Comparison of ENCODE assay signal across 26 cellular contexts in genomic region chr20:33767739-33768138, GRCh38.
"Had no signal": no experiment of that assay in that cellular context is flagged by ENCODE, and none has a peak within 500 bp of the region (broad histone marks: within the 10 kb centered on the region; RNA-seq: fewer than 3 reads in every experiment).

No MANE protein-coding gene starts in this region.

- ATAC-seq: effector memory CD8-positive, alpha-beta T cell; foreskin keratinocyte; gastrocnemius medialis; gastroesophageal sphincter; heart left ventricle; heart right ventricle had no signal

- H3K27ac ChIP-seq: colonic mucosa, coronary artery, dorsolateral prefrontal cortex, epithelial cell of prostate, esophagus muscularis mucosa, esophagus squamous epithelium, foreskin keratinocyte, gastrocnemius medialis, gastroesophageal sphincter, heart left ventricle, heart right ventricle had no signal

- DNase-seq: colonic mucosa; cortex of kidney; dermis blood vessel endothelial cell; dorsolateral prefrontal cortex; effector CD4-positive, alpha-beta T cell; effector CD8-positive, alpha-beta T cell; effector memory CD4-positive, alpha-beta T cell; effector memory CD8-positive, alpha-beta T cell; endodermal cell; esophagus squamous epithelium; foreskin fibroblast; foreskin keratinocyte; foreskin melanocyte; gastrocnemius medialis; glutamatergic neuron; head of caudate nucleus; heart left ventricle; heart right ventricle had no signal

- H3K4me1 ChIP-seq: colonic mucosa, esophagus muscularis mucosa, esophagus squamous epithelium, foreskin keratinocyte, gastrocnemius medialis, gastroesophageal sphincter, heart left ventricle had no signal

- H3K27me3 ChIP-seq: colonic mucosa, dorsolateral prefrontal cortex, esophagus muscularis mucosa, esophagus squamous epithelium, foreskin keratinocyte, gastrocnemius medialis, gastroesophageal sphincter, heart left ventricle, heart right ventricle had no signal

- FAIRE-seq: colon, endometrium, endothelial cell of umbilical vein, frontal cortex had no signal

- H3K4me3 ChIP-seq: colonic mucosa, coronary artery, dorsolateral prefrontal cortex, esophagus muscularis mucosa, esophagus squamous epithelium, gastrocnemius medialis, gastroesophageal sphincter, heart left ventricle, heart right ventricle had no signal

- H3K9me3 ChIP-seq: colonic mucosa, esophagus muscularis mucosa, esophagus squamous epithelium, gastrocnemius medialis, gastroesophageal sphincter, heart left ventricle, heart right ventricle had no signal

- H3K36me3 ChIP-seq: colonic mucosa had no signal
